In genomic region chr14:83863042-83863441, GRCh38 we compare ENCODE assay signal across 25 cellular contexts.
"Had no signal": no experiment of that assay in that cellular context is flagged by ENCODE, and none has a peak within 500 bp of the region (broad histone marks: within the 10 kb centered on the region; RNA-seq: fewer than 3 reads in every experiment).

No MANE protein-coding gene starts in this region.

- H3K27ac Mint-ChIP-seq: naive thymus-derived CD4-positive, alpha-beta T cell; nephron progenitor cell; stimulated activated naive B cell treated with anti-CD40 and anti-IgM and Interleukin-4, amounts not matched to agents 10 μg/mL and 1 μg/mL and 100 μg/mL, for 72 hours had no signal

- H3K9me3 ChIP-seq: esophagus muscularis mucosa, gastrocnemius medialis, neutrophil, testis, tibial nerve, upper lobe of right lung, vagina had no signal

- H3K36me3 Mint-ChIP-seq: naive thymus-derived CD4-positive, alpha-beta T cell; stimulated activated naive B cell treated with anti-CD40 and anti-IgM and Interleukin-4, amounts not matched to agents 10 μg/mL and 1 μg/mL and 100 μg/mL, for 72 hours had no signal

- H3K27me3 ChIP-seq: esophagus muscularis mucosa, gastrocnemius medialis, neutrophil, spleen, testis, tibial nerve, upper lobe of right lung, vagina had no signal

- H3K27me3 Mint-ChIP-seq: naive thymus-derived CD4-positive, alpha-beta T cell; stimulated activated naive B cell treated with anti-CD40 and anti-IgM and Interleukin-4, amounts not matched to agents 10 μg/mL and 1 μg/mL and 100 μg/mL, for 72 hours; stimulated activated naive CD8-positive, alpha-beta T cell treated with anti-CD3 and anti-CD28 coated beads, Interleukin-15, amount 100 ng/mL, for 72 hours had no signal

- DNase-seq: cortex of kidney; dorsolateral prefrontal cortex; effector CD8-positive, alpha-beta T cell; gastrocnemius medialis; glutamatergic neuron; left colon; left ventricle myocardium superior; mesenchymal stem cell; naive thymus-derived CD4-positive, alpha-beta T cell; nephron progenitor cell; posterior cingulate gyrus; spleen; stimulated activated CD4-positive, alpha-beta T cell treated with anti-CD3 and anti-CD28 coated beads, Interleukin-15, amount 100 ng/mL, for 24 hours; stimulated activated CD4-positive, alpha-beta T cell treated with anti-CD3 and anti-CD28 coated beads, Interleukin-1b, Interleukin-23, amount 100 ng/mL, for 48 hours; stimulated activated CD4-positive, alpha-beta T cell treated with anti-CD3 and anti-CD28 coated beads, Interleukin-4, amount 100 ng/mL, for 24 hours; stimulated activated naive B cell treated with anti-CD40 and anti-IgM and Interleukin-4, amounts not matched to agents 10 μg/mL and 1 μg/mL and 100 μg/mL, for 72 hours; stimulated activated naive CD8-positive, alpha-beta T cell treated with anti-CD3 and anti-CD28 coated beads, Interleukin-15, amount 100 ng/mL, for 72 hours; testis; upper lobe of right lung had no signal

- H3K4me3 Mint-ChIP-seq: naive thymus-derived CD4-positive, alpha-beta T cell; nephron progenitor cell; stimulated activated naive B cell treated with anti-CD40 and anti-IgM and Interleukin-4, amounts not matched to agents 10 μg/mL and 1 μg/mL and 100 μg/mL, for 72 hours; stimulated activated naive CD8-positive, alpha-beta T cell treated with anti-CD3 and anti-CD28 coated beads, Interleukin-15, amount 100 ng/mL, for 72 hours had no signal

- ATAC-seq: gastrocnemius medialis; left colon; left ventricle myocardium superior; naive thymus-derived CD4-positive, alpha-beta T cell; sciatic nerve; stimulated activated naive B cell treated with anti-CD40 and anti-IgM and Interleukin-4, amounts not matched to agents 10 μg/mL and 1 μg/mL and 100 μg/mL, for 72 hours; stimulated activated naive CD8-positive, alpha-beta T cell treated with anti-CD3 and anti-CD28 coated beads, Interleukin-15, amount 100 ng/mL, for 72 hours; upper lobe of right lung had no signal

- H3K4me3 ChIP-seq: dorsolateral prefrontal cortex, esophagus muscularis mucosa, gastrocnemius medialis, lung, spleen, testis, tibial nerve, upper lobe of right lung, vagina had no signal

- H3K9me3 Mint-ChIP-seq: nephron progenitor cell had no signal

- H3K36me3 ChIP-seq: esophagus muscularis mucosa, gastrocnemius medialis, neutrophil, spleen, tibial nerve, upper lobe of right lung, vagina had no signal

- H3K4me1 Mint-ChIP-seq: naive thymus-derived CD4-positive, alpha-beta T cell; nephron progenitor cell; stimulated activated naive B cell treated with anti-CD40 and anti-IgM and Interleukin-4, amounts not matched to agents 10 μg/mL and 1 μg/mL and 100 μg/mL, for 72 hours; stimulated activated naive CD8-positive, alpha-beta T cell treated with anti-CD3 and anti-CD28 coated beads, Interleukin-15, amount 100 ng/mL, for 72 hours had no signal

- H3K4me1 ChIP-seq: gastrocnemius medialis, spleen, testis, upper lobe of right lung, vagina had no signal
